ENCODE assay signal across 11 cellular contexts in genomic region chrX:1075156-1075555, GRCh38.
DNase-seq lines count a peak whose midpoint lies in the region; ATAC-seq and TF ChIP-seq lines count a peak whose summit lies in the region.
"Had no signal": no experiment of that assay in that cellular context is flagged by ENCODE, and none has a peak within 500 bp of the region (broad histone marks: within the 10 kb centered on the region; RNA-seq: fewer than 3 reads in every experiment).

No MANE protein-coding gene starts in this region.

- H3K27ac Mint-ChIP-seq in immature natural killer cell (peak overlapping the region in 2 of 6 donors; percentile 80 to 88), progenitor cell of endocrine pancreas (peak overlapping the region; percentile 7)
- H3K27ac Mint-ChIP-seq: HFFc6 had no signal

- H3K4me3 Mint-ChIP-seq in immature natural killer cell (peak overlapping the region in 3 of 5 donors; percentile 15 to 81 (median 46)), progenitor cell of endocrine pancreas (ENCODE audit: low read depth) (no peak overlapping the region)
- H3K4me3 Mint-ChIP-seq: HFFc6 had no signal

- peaks cover 0 to 7% (median 5%) of the 10 kb centered on the region in 3 donors for H3K36me3 Mint-ChIP-seq in immature natural killer cell
- H3K36me3 Mint-ChIP-seq in progenitor cell of endocrine pancreas (ENCODE audit: insufficient read depth), result no peaks in the 10 kb centered on the region

- intact Hi-C loops in cardiac septum (cut with DNase I) (no loop called here), left ventricle myocardium superior (cut with micrococcal nuclease) (no loop called here)

- no peak for ATAC-seq in left ventricle myocardium superior

- H3K27me3 Mint-ChIP-seq in immature natural killer cell (ENCODE audit: low read depth in 3 of 3) (peaks cover 24 to 52% (median 32%) of the 10 kb centered on the region in 3 donors), progenitor cell of endocrine pancreas (peaks cover 14% of the 10 kb centered on the region)

- peaks cover 0 to 16% (median 3%) of the 10 kb centered on the region in 6 donors for H3K9me3 Mint-ChIP-seq in immature natural killer cell
- H3K9me3 Mint-ChIP-seq in progenitor cell of endocrine pancreas (ENCODE audit: low read depth), result no peaks in the 10 kb centered on the region

- DNase-seq in cardiac septum (ENCODE audit: low spot score) (peak; percentile 58), left ventricle myocardium superior (no peak), immature natural killer cell (no peak), progenitor cell of endocrine pancreas (ENCODE audit: low spot score, unreplicated experiment) (no peak), NCI-H748 (lab: John Stamatoyannopoulos, UW; ENCODE audit: unreplicated experiment) (no peak), NCI-H1436 (lab: John Stamatoyannopoulos, UW) (no peak), LoVo (ENCODE audit: low spot score) (no peak)
- DNase-seq: CD8-positive, alpha-beta memory T cell; DMS 273 treated with DMSO at 0.1 percent for 48 hours; HCEC 1CT; HFFc6 had no signal

- no peaks in the 10 kb centered on the region for H3K4me1 Mint-ChIP-seq in immature natural killer cell
- H3K4me1 Mint-ChIP-seq in progenitor cell of endocrine pancreas (ENCODE audit: low read depth), result no peaks in the 10 kb centered on the region

- no peak for TF ChIP-seq CTCF in progenitor cell of endocrine pancreas (IDR thresholded peaks at IDR 0.05; ENCODE audit: unreplicated experiment)
